In the genomic region with DNA sequence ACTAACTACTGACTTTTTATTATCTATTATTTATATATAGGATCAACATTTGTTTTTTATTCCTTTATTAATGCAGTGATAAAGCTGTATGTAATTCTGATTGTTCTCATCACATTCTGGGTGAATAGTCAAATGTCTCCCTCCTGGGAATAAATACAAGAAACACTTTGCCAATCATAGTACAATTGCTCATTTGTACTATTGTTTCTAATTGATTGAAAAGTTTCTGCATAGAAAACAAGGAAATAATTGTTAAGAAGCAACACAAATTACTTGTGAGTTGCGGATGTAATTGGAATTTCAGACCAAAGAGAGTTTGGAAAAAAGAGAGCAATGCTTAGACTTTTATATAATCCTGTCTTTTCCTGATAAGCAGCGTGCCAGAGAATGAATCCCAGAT, we compare ENCODE assay signal across 20 cellular contexts.
"Had no signal": no experiment of that assay in that cellular context is flagged by ENCODE, and none has a peak within 500 bp of the region (broad histone marks: within the 10 kb centered on the region; RNA-seq: fewer than 3 reads in every experiment).

No MANE protein-coding gene starts in this region.

- H3K27ac ChIP-seq: colonic mucosa, esophagus squamous epithelium, gastrocnemius medialis, heart left ventricle, hepatocyte, left lung, ovary, right lobe of liver, thyroid gland, vagina had no signal

- ATAC-seq: gastrocnemius medialis; heart left ventricle; left cardiac atrium; left lung; natural killer cell; right lobe of liver; stimulated activated naive B cell treated with anti-CD40 and anti-IgM and Interleukin-4, amounts not matched to agents 10 μg/mL and 1 μg/mL and 100 μg/mL, for 72 hours had no signal

- H3K27me3 ChIP-seq: colonic mucosa, esophagus squamous epithelium, gastrocnemius medialis, heart left ventricle, hepatocyte, left lung, ovary, right lobe of liver, thyroid gland, vagina had no signal

- DNase-seq: colonic mucosa; effector memory CD4-positive, alpha-beta T cell; esophagus squamous epithelium; gastrocnemius medialis; heart left ventricle; left cardiac atrium; left lung; mesendoderm; natural killer cell; occipital lobe; ovary; right lobe of liver; small intestine; stimulated activated CD4-positive, alpha-beta T cell treated with anti-CD3 and anti-CD28 coated beads, Interleukin-15, amount 100 ng/mL, for 24 hours; stimulated activated CD4-positive, alpha-beta T cell treated with anti-CD3 and anti-CD28 coated beads, Interleukin-2, amount 100 ng/mL, for 48 hours; stimulated activated naive B cell treated with anti-CD40 and anti-IgM and Interleukin-4, amounts not matched to agents 10 μg/mL and 1 μg/mL and 100 μg/mL, for 72 hours; thyroid gland; trophoblast cell had no signal

- H3K4me3 ChIP-seq: colonic mucosa, esophagus squamous epithelium, gastrocnemius medialis, heart left ventricle, hepatocyte, left lung, ovary, right lobe of liver, thyroid gland, vagina had no signal

- H3K9me3 ChIP-seq: colonic mucosa, ovary, right lobe of liver, thyroid gland, vagina had no signal

- H3K36me3 ChIP-seq: colonic mucosa, esophagus squamous epithelium, gastrocnemius medialis, heart left ventricle, left lung, ovary, right lobe of liver, thyroid gland, vagina had no signal

- H3K4me1 ChIP-seq: colonic mucosa, gastrocnemius medialis, left lung, right lobe of liver, thyroid gland had no signal
